ENCODE assay signal across 8 cellular contexts in the genomic region with DNA sequence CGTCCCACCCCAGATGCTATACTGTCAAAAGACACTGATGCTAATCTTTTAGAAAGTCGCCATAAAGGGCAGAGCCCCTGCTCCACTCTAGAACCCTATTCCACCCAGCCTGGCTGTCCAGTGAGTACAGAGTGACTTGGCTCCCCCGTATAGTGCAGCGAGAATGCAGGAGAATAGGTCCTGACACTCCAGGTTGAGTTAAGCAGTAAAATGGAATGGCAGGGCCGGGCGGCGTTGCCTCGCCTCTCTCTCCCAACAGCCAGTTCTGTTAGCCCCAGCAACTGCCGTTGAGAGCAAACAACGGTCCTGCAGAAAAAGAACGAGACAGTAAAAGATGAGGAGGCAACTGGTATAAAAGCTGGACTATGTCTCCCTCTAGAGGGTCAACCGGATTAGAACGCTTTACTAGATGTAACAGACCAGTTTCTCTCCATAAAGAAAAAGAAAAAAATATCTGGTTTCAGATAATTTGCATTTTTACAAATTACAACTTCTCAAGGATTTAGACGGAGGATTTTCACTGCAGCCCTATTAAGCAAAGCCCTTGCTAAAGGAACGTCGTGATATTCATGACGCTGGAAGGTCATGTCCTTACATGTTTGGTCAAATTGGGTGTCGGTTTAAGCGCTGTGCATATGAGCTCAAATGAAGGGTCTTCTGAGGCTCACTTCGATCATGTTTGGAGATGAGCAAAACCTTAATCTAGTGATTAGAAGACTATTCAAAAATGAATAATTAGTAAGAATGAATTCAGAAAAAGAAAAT.
DNase-seq lines count a peak whose midpoint lies in the region; ATAC-seq and TF ChIP-seq lines count a peak whose summit lies in the region.

No MANE protein-coding gene starts in this region.

- CTCF ChIA-PET in CD8-positive, alpha-beta memory T cell (lab: Charles Lee): interaction anchor here (1.0 to 1.3 kb wide), 4 partner anchors 8 to 17 kb away, joined by 3 to 5 read pairs (median 4); no protein-coding TSS in a partner anchor

- H3K36me3 Mint-ChIP-seq in CD8-positive, alpha-beta memory T cell: no peaks in the 10 kb centered on the region

- peak overlapping the region; percentile 55 to 92 (median 80) for H3K4me3 Mint-ChIP-seq in CD8-positive, alpha-beta memory T cell

- 12 to 15% methylated on average over 20 of the region's 20 CpGs for WGBS in ectodermal cell, 2 experiments

- peaks cover 25 to 59% of the 10 kb centered on the region in 2 donors for H3K27me3 Mint-ChIP-seq in CD8-positive, alpha-beta memory T cell

- H3K4me3 ChIP-seq in CD8-positive, alpha-beta memory T cell (ENCODE audit: low read length): peak overlapping the region; percentile 55
- H3K4me3 ChIP-seq in ectodermal cell (ENCODE audit: insufficient read depth, low read depth, low read length) (peak overlapping the region; percentile 55), lower lobe of right lung (peak overlapping the region; percentile 46)

- peaks cover 12% of the 10 kb centered on the region for H3K27me3 ChIP-seq in CD8-positive, alpha-beta memory T cell (ENCODE audit: insufficient read depth, low read length, poor library complexity, severe bottlenecking)
- peaks cover 39% of the 10 kb centered on the region for H3K27me3 ChIP-seq in ectodermal cell (ENCODE audit: control insufficient read depth, insufficient read depth, low read length, poor library complexity, severe bottlenecking)
- H3K27me3 ChIP-seq in lower lobe of right lung (ENCODE audit: low read depth): peaks cover 35% of the 10 kb centered on the region

- POLR2A ChIA-PET in CD8-positive, alpha-beta memory T cell (lab: Charles Lee): no interaction called here

- peak in 3 of 5 donors; percentile 53 to 68 (median 55) for DNase-seq in CD8-positive, alpha-beta memory T cell
- DNase-seq in NCI-H446 (lab: John Stamatoyannopoulos, UW): peak; percentile 53 to 79
- DNase-seq in activated CD4-positive, alpha-beta T cell treated with anti-CD3 and anti-CD28 coated beads for 4 hours: peak; percentile 29 to 52
- peak; percentile 54 for DNase-seq in lower lobe of right lung
- peak in 2 of 3 experiments; percentile 15 to 21 for DNase-seq in stimulated activated CD4-positive, alpha-beta T cell treated with anti-CD3 and anti-CD28 coated beads, TNF-alpha, amount 100 ng/mL, for 24 hours (ENCODE audit: low read depth in 3 of 3)

- no peaks in the 10 kb centered on the region for H3K9me3 Mint-ChIP-seq in CD8-positive, alpha-beta memory T cell

- TF ChIP-seq CTCF in lower lobe of right lung (IDR thresholded peaks at IDR 0.05): peak; percentile 68

- no peak overlapping the region for H3K27ac ChIP-seq in CD8-positive, alpha-beta memory T cell (ENCODE audit: low read depth, low read length)
- H3K27ac ChIP-seq in ectodermal cell (ENCODE audit: insufficient read depth, low read depth, low read length, poor library complexity, severe bottlenecking) (no peak overlapping the region), lower lobe of right lung (no peak overlapping the region)

- H3K4me1 Mint-ChIP-seq in CD8-positive, alpha-beta memory T cell: peaks cover 23 to 30% (median 27%) of the 10 kb centered on the region in 3 donors

- peaks cover 24% of the 10 kb centered on the region for H3K4me1 ChIP-seq in CD8-positive, alpha-beta memory T cell (ENCODE audit: insufficient read depth, low read length)
- H3K4me1 ChIP-seq in ectodermal cell (ENCODE audit: control insufficient read depth, insufficient read depth, low read length) (peaks cover 12% of the 10 kb centered on the region), lower lobe of right lung (peaks cover 31% of the 10 kb centered on the region)

- ATAC-seq in GM19395 (IDR thresholded peaks at IDR 0.05; ENCODE audit: unreplicated experiment) (peak; percentile 96), HG03457 (IDR thresholded peaks at IDR 0.05; ENCODE audit: unreplicated experiment) (peak; percentile 85), lower lobe of right lung (peak; percentile 89 to 92)

- H3K36me3 ChIP-seq in CD8-positive, alpha-beta memory T cell (ENCODE audit: insufficient read depth, low read length): no peaks in the 10 kb centered on the region
- H3K36me3 ChIP-seq in ectodermal cell (ENCODE audit: control insufficient read depth, insufficient read depth, low read length): no peaks in the 10 kb centered on the region
- no peaks in the 10 kb centered on the region for H3K36me3 ChIP-seq in lower lobe of right lung

- intact Hi-C loops in lower lobe of right lung (cut with DNase I): no loop called here

- H3K9me3 ChIP-seq in CD8-positive, alpha-beta memory T cell (ENCODE audit: low read length): no peaks in the 10 kb centered on the region
- H3K9me3 ChIP-seq in ectodermal cell (ENCODE audit: control insufficient read depth, low read length) (no peaks in the 10 kb centered on the region), lower lobe of right lung (no peaks in the 10 kb centered on the region)

- H3K27ac Mint-ChIP-seq in CD8-positive, alpha-beta memory T cell: no peak overlapping the region
